ENCODE assay signal across 8 cellular contexts in genomic region chr3:197960694-197961581, GRCh38. TPM values are rescaled to one million over a fixed set of nuclear protein-coding genes. Genes with fewer than 3 reads are reported as not detected.
DNase-seq lines count a peak whose midpoint lies in the region; ATAC-seq and TF ChIP-seq lines count a peak whose summit lies in the region.

No MANE protein-coding gene starts in this region.

- no peak for TF ChIP-seq CTCF in adrenal gland (IDR thresholded peaks at IDR 0.05)
- TF ChIP-seq CTCF in left lung (IDR thresholded peaks at IDR 0.05): no peak
- no peak for TF ChIP-seq CTCF in tibial nerve (IDR thresholded peaks at IDR 0.05)

- peak overlapping the region in 3 of 4 donors; percentile 7 to 90 (median 80) for H3K4me3 ChIP-seq in adrenal gland
- peak overlapping the region; percentile 84 to 90 for H3K4me3 ChIP-seq in left lung
- H3K4me3 ChIP-seq in tibial nerve: peak overlapping the region; percentile 70 to 92 (median 78)

- peak; percentile 68 for DNase-seq in stimulated activated naive CD4-positive, alpha-beta T cell treated with Interleukin-2 at 50 U/mL for 16 hours (lab: John Stamatoyannopoulos, UW)
- no peak for DNase-seq in stimulated activated naive CD4-positive, alpha-beta T cell (lab: John Stamatoyannopoulos, UW)
- DNase-seq in adrenal gland: peak in 3 of 7 donors; percentile 68 to 82 (median 73)
- no peak for DNase-seq in left lung
- DNase-seq in tibial nerve (ENCODE audit: low spot score in 2 of 2): no peak
- no peak for DNase-seq in NCI-H226
- DNase-seq in HT-29 (ENCODE audit: low spot score): no peak

- H3K4me1 ChIP-seq in adrenal gland (replicated peaks in 1 of 2) (peaks cover 11 to 28% of the 10 kb centered on the region in 2 donors), left lung (peaks cover 24 to 52% of the 10 kb centered on the region in 2 donors), tibial nerve (peaks cover 0 to 42% (median 20%) of the 10 kb centered on the region in 4 donors)

- ATAC-seq in left lung: no peak
- no peak for ATAC-seq in HG02981 (IDR thresholded peaks at IDR 0.05; ENCODE audit: unreplicated experiment)

- H3K9me3 ChIP-seq in adrenal gland (replicated peaks in 1 of 3) (no peaks in the 10 kb centered on the region), left lung (no peaks in the 10 kb centered on the region), tibial nerve (no peaks in the 10 kb centered on the region)

- no peak for TF ChIP-seq POLR2A in adrenal gland (IDR thresholded peaks at IDR 0.05)
- TF ChIP-seq POLR2A in tibial nerve (IDR thresholded peaks at IDR 0.05): no peak

- WGBS in adrenal gland, 4 donors: 11 to 14% (median 11%) methylated on average over 18 to 23 of the region's 23 CpGs
- WGBS in tibial nerve, 2 donors: 9 to 12% methylated on average over 18 to 23 of the region's 23 CpGs

- no peak for TF ChIP-seq EP300 in tibial nerve (IDR thresholded peaks at IDR 0.05)

- H3K27me3 ChIP-seq in adrenal gland (no peaks in the 10 kb centered on the region), left lung (no peaks in the 10 kb centered on the region), tibial nerve (no peaks in the 10 kb centered on the region)

- H3K27ac ChIP-seq in adrenal gland (peak overlapping the region; percentile 62 to 92 (median 71)), left lung (peak overlapping the region; percentile 84 to 86), tibial nerve (peak overlapping the region; percentile 6 to 85 (median 77))

- intact Hi-C loops in adrenal gland (cut with DNase I): no loop called here
- intact Hi-C loops in left lung (cut with DNase I): no loop called here

- H3K36me3 ChIP-seq in adrenal gland (replicated peaks in 1 of 2) (peaks cover 0 to 11% of the 10 kb centered on the region in 2 donors), left lung (peaks cover 0 to 11% of the 10 kb centered on the region in 2 donors), tibial nerve (peaks cover 0 to 11% (median 2%) of the 10 kb centered on the region in 3 donors)

RNA-seq across cellular contexts. Expression of gene LMLN, which starts 0.9 kb away (rescaled TPM):
- 10 to 100 TPM in 2 of 8 donors, 1 to 10 TPM in 6; 3.0 to 11.2 (median 7.2) TPM for total RNA-seq in adrenal gland
- 1 to 10 TPM; 3.3 to 6.7 (median 3.6) TPM for polyA plus RNA-seq in adrenal gland
- total RNA-seq in left lung: 10 to 100 TPM in 1 of 2 donors, 1 to 10 TPM in 1; 9.7 to 10.3 TPM
- total RNA-seq in tibial nerve: 1 to 10 TPM; 5.7 to 9.0 (median 7.1) TPM
- total RNA-seq in HT-29 (2014; rRNA removed; shearing (Covaris generic)): 1.1 and 1.3 TPM in 2 replicates

RNA-seq across cellular contexts. Expression of gene RPL35A, which starts 10.9 kb away (rescaled TPM):
- total RNA-seq in adrenal gland (1,000 to 10,000 TPM in 4 of 8 donors, 100 to 1,000 TPM in 4; 564 to 1,096 (median 942) TPM), left lung (100 to 1,000 TPM; 684 to 736 TPM), tibial nerve (100 to 1,000 TPM; 250 to 531 (median 413) TPM)
- 1,000 to 10,000 TPM in 2 of 3 donors, 100 to 1,000 TPM in 1; 944 to 1,561 (median 1,277) TPM for polyA plus RNA-seq in adrenal gland
- total RNA-seq in HT-29 (2014; rRNA removed; shearing (Covaris generic)): 587 and 710 TPM in 2 replicates
